ENCODE assay signal across 18 cellular contexts in genomic region chr4:117692538-117692937, GRCh38.
"Had no signal": no experiment of that assay in that cellular context is flagged by ENCODE, and none has a peak within 500 bp of the region (broad histone marks: within the 10 kb centered on the region; RNA-seq: fewer than 3 reads in every experiment).

No MANE protein-coding gene starts in this region.

- H3K36me3 ChIP-seq: ascending aorta, colonic mucosa, heart left ventricle, left ventricle myocardium inferior, neural progenitor cell, vagina had no signal

- H3K9me3 ChIP-seq: colonic mucosa, vagina had no signal

- H3K27ac ChIP-seq: ascending aorta, colonic mucosa, heart left ventricle, left ventricle myocardium inferior, neural progenitor cell, vagina had no signal

- H3K27me3 ChIP-seq: ascending aorta, colonic mucosa, heart left ventricle, neural progenitor cell, vagina had no signal

- H3K4me1 ChIP-seq: ascending aorta, colonic mucosa, heart left ventricle, left ventricle myocardium inferior, neural progenitor cell, vagina had no signal

- ATAC-seq: activated T-cell treated with anti-CD3 and anti-CD28 coated beads, Interleukin-2, amount 50 U/mL, for 72 hours; heart left ventricle; sciatic nerve; stimulated activated naive CD8-positive, alpha-beta T cell treated with anti-CD3 and anti-CD28 coated beads, Interleukin-15, amount 100 ng/mL, for 72 hours had no signal

- FAIRE-seq: kidney had no signal

- H3K4me2 ChIP-seq: neural progenitor cell, smooth muscle cell had no signal

- H3K9ac ChIP-seq: neural progenitor cell had no signal

- H3K4me3 ChIP-seq: ascending aorta, colonic mucosa, heart left ventricle, left ventricle myocardium inferior, neural progenitor cell, smooth muscle cell, vagina had no signal

- DNase-seq: activated CD4-positive, alpha-beta T cell treated with anti-CD3 and anti-CD28 coated beads, Interleukin-2, amount 50 U/mL, for 4 hours; activated CD4-positive, CD25-positive, alpha-beta regulatory T cell treated with anti-CD3 and anti-CD28 coated beads, Interleukin-2, amount 50 U/mL, for 72 hours; activated gamma-delta T cell; activated T-cell treated with anti-CD3 and anti-CD28 coated beads, Interleukin-2, amount 50 U/mL, for 72 hours; colonic mucosa; foreskin melanocyte; heart left ventricle; kidney; left ventricle myocardium inferior; mammary epithelial cell; stimulated activated CD4-positive, alpha-beta T cell treated with anti-CD3 and anti-CD28 coated beads, Interleukin-4, amount 100 ng/mL, for 1 hour; stimulated activated naive CD8-positive, alpha-beta T cell treated with anti-CD3 and anti-CD28 coated beads, Interleukin-15, amount 100 ng/mL, for 72 hours; trophoblast cell had no signal
